ENCODE assay signal across 1 cellular context in genomic region chr6:154448448-154449096, GRCh38.
TF ChIP-seq lines count a peak whose summit lies in the region.

No MANE protein-coding gene starts in this region.

TF ChIP-seq in HEK293, 187 proteins besides CTCF, POLR2A, EP300 and RAD21 (continued from another document):
- TF ChIP-seq SCRT2 (tag by site-specific recombination; IDR thresholded peaks at IDR 0.05) (peak; percentile 43; the same call in 1 of the 2 replicates), PRDM10 (tag by site-specific recombination; IDR thresholded peaks at IDR 0.05) (no peak), ZNF157 (tag by site-specific recombination; IDR thresholded peaks at IDR 0.05) (no peak), ZNF777 (tag by site-specific recombination; IDR thresholded peaks at IDR 0.05; ENCODE audit: borderline replicate concordance) (no peak), KLF16 (tag by site-specific recombination; IDR thresholded peaks at IDR 0.05) (no peak), ZSCAN30 (tag by site-specific recombination; IDR thresholded peaks at IDR 0.05) (no peak), ZNF10 (tag by site-specific recombination; IDR thresholded peaks at IDR 0.05) (0 out of 2 replicates have a peak, but pooled peaks have one; percentile 22), ZBTB20 (tag by site-specific recombination; IDR thresholded peaks at IDR 0.05) (peak; percentile 41), MZF1 (tag by site-specific recombination; IDR thresholded peaks at IDR 0.05; ENCODE audit: borderline replicate concordance) (no peak), ZNF521 (tag by site-specific recombination; IDR thresholded peaks at IDR 0.05) (no peak), IKZF3 (tag by site-specific recombination; IDR thresholded peaks at IDR 0.05) (no peak), ZFP69B (tag by site-specific recombination; IDR thresholded peaks at IDR 0.05) (no peak), HOXA7 (CRISPR knock-in tag; IDR thresholded peaks at IDR 0.05; ENCODE audit: borderline replicate concordance) (no peak), ZNF585B (tag by site-specific recombination; IDR thresholded peaks at IDR 0.05) (no peak), ZNF433 (tag by site-specific recombination; IDR thresholded peaks at IDR 0.05; ENCODE audit: low read depth) (no peak), ZNF600 (tag by site-specific recombination; IDR thresholded peaks at IDR 0.05) (peak; percentile 95), ZBTB17 (tag by site-specific recombination; IDR thresholded peaks at IDR 0.05) (peak; percentile 72; the same call in 1 of the 2 replicates), ZNF121 (tag by site-specific recombination; IDR thresholded peaks at IDR 0.05) (no peak), ZNF548 (tag by site-specific recombination; IDR thresholded peaks at IDR 0.05) (no peak), PATZ1 (tag by site-specific recombination; IDR thresholded peaks at IDR 0.05) (no peak)
- TF ChIP-seq, protein P1, sequence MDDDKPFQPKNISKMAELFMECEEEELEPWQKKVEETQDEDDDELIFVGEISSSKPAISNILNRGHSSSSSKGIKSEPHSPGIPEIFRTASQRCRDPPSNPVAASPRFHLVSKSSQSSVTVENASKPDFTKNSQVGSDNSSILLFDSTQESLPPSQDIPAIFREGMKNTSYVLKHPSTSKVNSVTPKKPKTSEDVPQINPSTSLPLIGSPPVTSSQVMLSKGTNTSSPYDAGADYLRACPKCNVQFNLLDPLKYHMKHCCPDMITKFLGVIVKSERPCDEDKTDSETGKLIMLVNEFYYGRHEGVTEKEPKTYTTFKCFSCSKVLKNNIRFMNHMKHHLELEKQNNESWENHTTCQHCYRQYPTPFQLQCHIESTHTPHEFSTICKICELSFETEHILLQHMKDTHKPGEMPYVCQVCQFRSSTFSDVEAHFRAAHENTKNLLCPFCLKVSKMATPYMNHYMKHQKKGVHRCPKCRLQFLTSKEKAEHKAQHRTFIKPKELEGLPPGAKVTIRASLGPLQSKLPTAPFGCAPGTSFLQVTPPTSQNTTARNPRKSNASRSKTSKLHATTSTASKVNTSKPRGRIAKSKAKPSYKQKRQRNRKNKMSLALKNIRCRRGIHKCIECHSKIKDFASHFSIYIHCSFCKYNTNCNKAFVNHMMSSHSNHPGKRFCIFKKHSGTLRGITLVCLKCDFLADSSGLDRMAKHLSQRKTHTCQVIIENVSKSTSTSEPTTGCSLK (tag by site-specific recombination; IDR thresholded peaks at IDR 0.05), result no peak
- TF ChIP-seq, protein P2, sequence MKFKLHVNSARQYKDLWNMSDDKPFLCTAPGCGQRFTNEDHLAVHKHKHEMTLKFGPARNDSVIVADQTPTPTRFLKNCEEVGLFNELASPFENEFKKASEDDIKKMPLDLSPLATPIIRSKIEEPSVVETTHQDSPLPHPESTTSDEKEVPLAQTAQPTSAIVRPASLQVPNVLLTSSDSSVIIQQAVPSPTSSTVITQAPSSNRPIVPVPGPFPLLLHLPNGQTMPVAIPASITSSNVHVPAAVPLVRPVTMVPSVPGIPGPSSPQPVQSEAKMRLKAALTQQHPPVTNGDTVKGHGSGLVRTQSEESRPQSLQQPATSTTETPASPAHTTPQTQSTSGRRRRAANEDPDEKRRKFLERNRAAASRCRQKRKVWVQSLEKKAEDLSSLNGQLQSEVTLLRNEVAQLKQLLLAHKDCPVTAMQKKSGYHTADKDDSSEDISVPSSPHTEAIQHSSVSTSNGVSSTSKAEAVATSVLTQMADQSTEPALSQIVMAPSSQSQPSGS (tag by site-specific recombination; IDR thresholded peaks at IDR 0.05; ENCODE audit: low read depth), result peak; percentile 49; the same call in 1 of the 2 replicates
- TF ChIP-seq, protein P3, sequence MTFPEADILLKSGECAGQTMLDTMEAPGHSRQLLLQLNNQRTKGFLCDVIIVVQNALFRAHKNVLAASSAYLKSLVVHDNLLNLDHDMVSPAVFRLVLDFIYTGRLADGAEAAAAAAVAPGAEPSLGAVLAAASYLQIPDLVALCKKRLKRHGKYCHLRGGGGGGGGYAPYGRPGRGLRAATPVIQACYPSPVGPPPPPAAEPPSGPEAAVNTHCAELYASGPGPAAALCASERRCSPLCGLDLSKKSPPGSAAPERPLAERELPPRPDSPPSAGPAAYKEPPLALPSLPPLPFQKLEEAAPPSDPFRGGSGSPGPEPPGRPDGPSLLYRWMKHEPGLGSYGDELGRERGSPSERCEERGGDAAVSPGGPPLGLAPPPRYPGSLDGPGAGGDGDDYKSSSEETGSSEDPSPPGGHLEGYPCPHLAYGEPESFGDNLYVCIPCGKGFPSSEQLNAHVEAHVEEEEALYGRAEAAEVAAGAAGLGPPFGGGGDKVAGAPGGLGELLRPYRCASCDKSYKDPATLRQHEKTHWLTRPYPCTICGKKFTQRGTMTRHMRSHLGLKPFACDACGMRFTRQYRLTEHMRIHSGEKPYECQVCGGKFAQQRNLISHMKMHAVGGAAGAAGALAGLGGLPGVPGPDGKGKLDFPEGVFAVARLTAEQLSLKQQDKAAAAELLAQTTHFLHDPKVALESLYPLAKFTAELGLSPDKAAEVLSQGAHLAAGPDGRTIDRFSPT (tag by site-specific recombination; IDR thresholded peaks at IDR 0.05), result no peak
